Comparison of ENCODE assay signal across 1 cellular context in the genomic region with DNA sequence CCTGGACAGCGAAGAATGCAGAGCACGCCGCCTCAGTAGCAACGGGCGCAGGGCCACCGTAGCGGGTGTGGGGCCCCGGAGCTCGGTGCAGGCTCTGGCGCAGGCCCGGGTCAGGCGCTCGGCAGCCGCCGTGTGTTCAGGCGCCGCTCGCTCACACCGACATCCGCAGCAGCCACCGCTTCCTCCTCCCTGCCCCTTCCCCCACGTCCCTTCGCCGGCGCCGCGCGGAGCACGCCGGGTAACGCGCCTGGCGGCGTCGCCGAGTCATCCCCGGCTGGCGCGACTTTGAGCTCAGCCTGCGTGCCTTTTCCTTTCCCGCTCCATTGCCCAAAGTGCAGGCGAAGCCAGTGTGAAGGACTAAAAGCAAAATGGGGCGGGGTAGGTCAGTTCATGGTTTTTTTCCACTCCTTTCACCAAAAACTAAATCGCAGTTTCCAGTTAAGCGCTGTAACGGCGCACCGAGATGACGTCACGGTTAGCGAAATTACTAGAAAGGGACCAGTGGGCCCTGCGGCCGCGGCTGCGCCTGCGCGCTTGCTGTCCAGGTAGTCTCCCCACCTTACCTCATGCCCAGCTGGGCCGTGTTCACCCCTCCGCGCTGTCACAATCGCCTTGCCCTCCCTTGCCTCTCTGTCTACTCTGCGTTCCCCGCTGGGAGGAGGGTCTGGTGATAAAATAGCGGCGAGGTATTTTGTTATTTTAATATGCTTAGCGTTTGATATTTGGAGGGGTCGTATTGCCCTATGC.
TF ChIP-seq lines count a peak whose summit lies in the region.

Gene UBQLN1, minus strand, starts transcription at position 191 of the 747 bp plus-strand sequence. CDS start 279 bp downstream, outside the sequence.

TF ChIP-seq in K562, 482 proteins besides CTCF, POLR2A, EP300 and RAD21 (continued from another document and continues in another):
- TF ChIP-seq, protein P1, sequence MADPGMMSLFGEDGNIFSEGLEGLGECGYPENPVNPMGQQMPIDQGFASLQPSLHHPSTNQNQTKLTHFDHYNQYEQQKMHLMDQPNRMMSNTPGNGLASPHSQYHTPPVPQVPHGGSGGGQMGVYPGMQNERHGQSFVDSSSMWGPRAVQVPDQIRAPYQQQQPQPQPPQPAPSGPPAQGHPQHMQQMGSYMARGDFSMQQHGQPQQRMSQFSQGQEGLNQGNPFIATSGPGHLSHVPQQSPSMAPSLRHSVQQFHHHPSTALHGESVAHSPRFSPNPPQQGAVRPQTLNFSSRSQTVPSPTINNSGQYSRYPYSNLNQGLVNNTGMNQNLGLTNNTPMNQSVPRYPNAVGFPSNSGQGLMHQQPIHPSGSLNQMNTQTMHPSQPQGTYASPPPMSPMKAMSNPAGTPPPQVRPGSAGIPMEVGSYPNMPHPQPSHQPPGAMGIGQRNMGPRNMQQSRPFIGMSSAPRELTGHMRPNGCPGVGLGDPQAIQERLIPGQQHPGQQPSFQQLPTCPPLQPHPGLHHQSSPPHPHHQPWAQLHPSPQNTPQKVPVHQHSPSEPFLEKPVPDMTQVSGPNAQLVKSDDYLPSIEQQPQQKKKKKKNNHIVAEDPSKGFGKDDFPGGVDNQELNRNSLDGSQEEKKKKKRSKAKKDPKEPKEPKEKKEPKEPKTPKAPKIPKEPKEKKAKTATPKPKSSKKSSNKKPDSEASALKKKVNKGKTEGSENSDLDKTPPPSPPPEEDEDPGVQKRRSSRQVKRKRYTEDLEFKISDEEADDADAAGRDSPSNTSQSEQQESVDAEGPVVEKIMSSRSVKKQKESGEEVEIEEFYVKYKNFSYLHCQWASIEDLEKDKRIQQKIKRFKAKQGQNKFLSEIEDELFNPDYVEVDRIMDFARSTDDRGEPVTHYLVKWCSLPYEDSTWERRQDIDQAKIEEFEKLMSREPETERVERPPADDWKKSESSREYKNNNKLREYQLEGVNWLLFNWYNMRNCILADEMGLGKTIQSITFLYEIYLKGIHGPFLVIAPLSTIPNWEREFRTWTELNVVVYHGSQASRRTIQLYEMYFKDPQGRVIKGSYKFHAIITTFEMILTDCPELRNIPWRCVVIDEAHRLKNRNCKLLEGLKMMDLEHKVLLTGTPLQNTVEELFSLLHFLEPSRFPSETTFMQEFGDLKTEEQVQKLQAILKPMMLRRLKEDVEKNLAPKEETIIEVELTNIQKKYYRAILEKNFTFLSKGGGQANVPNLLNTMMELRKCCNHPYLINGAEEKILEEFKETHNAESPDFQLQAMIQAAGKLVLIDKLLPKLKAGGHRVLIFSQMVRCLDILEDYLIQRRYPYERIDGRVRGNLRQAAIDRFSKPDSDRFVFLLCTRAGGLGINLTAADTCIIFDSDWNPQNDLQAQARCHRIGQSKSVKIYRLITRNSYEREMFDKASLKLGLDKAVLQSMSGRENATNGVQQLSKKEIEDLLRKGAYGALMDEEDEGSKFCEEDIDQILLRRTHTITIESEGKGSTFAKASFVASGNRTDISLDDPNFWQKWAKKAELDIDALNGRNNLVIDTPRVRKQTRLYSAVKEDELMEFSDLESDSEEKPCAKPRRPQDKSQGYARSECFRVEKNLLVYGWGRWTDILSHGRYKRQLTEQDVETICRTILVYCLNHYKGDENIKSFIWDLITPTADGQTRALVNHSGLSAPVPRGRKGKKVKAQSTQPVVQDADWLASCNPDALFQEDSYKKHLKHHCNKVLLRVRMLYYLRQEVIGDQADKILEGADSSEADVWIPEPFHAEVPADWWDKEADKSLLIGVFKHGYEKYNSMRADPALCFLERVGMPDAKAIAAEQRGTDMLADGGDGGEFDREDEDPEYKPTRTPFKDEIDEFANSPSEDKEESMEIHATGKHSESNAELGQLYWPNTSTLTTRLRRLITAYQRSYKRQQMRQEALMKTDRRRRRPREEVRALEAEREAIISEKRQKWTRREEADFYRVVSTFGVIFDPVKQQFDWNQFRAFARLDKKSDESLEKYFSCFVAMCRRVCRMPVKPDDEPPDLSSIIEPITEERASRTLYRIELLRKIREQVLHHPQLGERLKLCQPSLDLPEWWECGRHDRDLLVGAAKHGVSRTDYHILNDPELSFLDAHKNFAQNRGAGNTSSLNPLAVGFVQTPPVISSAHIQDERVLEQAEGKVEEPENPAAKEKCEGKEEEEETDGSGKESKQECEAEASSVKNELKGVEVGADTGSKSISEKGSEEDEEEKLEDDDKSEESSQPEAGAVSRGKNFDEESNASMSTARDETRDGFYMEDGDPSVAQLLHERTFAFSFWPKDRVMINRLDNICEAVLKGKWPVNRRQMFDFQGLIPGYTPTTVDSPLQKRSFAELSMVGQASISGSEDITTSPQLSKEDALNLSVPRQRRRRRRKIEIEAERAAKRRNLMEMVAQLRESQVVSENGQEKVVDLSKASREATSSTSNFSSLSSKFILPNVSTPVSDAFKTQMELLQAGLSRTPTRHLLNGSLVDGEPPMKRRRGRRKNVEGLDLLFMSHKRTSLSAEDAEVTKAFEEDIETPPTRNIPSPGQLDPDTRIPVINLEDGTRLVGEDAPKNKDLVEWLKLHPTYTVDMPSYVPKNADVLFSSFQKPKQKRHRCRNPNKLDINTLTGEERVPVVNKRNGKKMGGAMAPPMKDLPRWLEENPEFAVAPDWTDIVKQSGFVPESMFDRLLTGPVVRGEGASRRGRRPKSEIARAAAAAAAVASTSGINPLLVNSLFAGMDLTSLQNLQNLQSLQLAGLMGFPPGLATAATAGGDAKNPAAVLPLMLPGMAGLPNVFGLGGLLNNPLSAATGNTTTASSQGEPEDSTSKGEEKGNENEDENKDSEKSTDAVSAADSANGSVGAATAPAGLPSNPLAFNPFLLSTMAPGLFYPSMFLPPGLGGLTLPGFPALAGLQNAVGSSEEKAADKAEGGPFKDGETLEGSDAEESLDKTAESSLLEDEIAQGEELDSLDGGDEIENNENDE (IDR thresholded peaks at IDR 0.05; ENCODE audit: low read depth, low read length): no peak
- no peak for TF ChIP-seq MYNN (IDR thresholded peaks at IDR 0.05)
- no peak for TF ChIP-seq MYNN (CRISPR knock-in tag; IDR thresholded peaks at IDR 0.05)
- TF ChIP-seq ZNF41 (CRISPR knock-in tag; conservative IDR thresholded peaks at IDR 0.05): no peak
- peak; percentile 98 for TF ChIP-seq ATF7 (IDR thresholded peaks at IDR 0.05)
- TF ChIP-seq MTA2 (IDR thresholded peaks at IDR 0.05; ENCODE audit: low read depth): no peak
- TF ChIP-seq TAF7 (tag; IDR thresholded peaks at IDR 0.05): no peak
- TF ChIP-seq BMI1 (IDR thresholded peaks at IDR 0.05; ENCODE audit: low read length): no peak
- no peak for TF ChIP-seq ZFP1 (CRISPR knock-in tag; IDR thresholded peaks at IDR 0.05)
- TF ChIP-seq SOX6 (IDR thresholded peaks at IDR 0.05): no peak
- TF ChIP-seq MITF (IDR thresholded peaks at IDR 0.05): no peak
- TF ChIP-seq, protein P2, sequence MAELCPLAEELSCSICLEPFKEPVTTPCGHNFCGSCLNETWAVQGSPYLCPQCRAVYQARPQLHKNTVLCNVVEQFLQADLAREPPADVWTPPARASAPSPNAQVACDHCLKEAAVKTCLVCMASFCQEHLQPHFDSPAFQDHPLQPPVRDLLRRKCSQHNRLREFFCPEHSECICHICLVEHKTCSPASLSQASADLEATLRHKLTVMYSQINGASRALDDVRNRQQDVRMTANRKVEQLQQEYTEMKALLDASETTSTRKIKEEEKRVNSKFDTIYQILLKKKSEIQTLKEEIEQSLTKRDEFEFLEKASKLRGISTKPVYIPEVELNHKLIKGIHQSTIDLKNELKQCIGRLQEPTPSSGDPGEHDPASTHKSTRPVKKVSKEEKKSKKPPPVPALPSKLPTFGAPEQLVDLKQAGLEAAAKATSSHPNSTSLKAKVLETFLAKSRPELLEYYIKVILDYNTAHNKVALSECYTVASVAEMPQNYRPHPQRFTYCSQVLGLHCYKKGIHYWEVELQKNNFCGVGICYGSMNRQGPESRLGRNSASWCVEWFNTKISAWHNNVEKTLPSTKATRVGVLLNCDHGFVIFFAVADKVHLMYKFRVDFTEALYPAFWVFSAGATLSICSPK (IDR thresholded peaks at IDR 0.05; ENCODE audit: borderline replicate concordance): no peak
- TF ChIP-seq SREBF2 (CRISPR knock-in tag; IDR thresholded peaks at IDR 0.05): no peak
- TF ChIP-seq CXXC5 (CRISPR knock-in tag; IDR thresholded peaks at IDR 0.05): peak; percentile 75
- TF ChIP-seq JUN (IDR thresholded peaks at IDR 0.05; ENCODE audit: borderline replicate concordance, low read depth, low read length): peak; percentile 50; the same call in 1 of the 2 replicates
- TF ChIP-seq JUN (CRISPR knock-in tag; IDR thresholded peaks at IDR 0.05; ENCODE audit: borderline replicate concordance): no peak
- TF ChIP-seq, protein P3, sequence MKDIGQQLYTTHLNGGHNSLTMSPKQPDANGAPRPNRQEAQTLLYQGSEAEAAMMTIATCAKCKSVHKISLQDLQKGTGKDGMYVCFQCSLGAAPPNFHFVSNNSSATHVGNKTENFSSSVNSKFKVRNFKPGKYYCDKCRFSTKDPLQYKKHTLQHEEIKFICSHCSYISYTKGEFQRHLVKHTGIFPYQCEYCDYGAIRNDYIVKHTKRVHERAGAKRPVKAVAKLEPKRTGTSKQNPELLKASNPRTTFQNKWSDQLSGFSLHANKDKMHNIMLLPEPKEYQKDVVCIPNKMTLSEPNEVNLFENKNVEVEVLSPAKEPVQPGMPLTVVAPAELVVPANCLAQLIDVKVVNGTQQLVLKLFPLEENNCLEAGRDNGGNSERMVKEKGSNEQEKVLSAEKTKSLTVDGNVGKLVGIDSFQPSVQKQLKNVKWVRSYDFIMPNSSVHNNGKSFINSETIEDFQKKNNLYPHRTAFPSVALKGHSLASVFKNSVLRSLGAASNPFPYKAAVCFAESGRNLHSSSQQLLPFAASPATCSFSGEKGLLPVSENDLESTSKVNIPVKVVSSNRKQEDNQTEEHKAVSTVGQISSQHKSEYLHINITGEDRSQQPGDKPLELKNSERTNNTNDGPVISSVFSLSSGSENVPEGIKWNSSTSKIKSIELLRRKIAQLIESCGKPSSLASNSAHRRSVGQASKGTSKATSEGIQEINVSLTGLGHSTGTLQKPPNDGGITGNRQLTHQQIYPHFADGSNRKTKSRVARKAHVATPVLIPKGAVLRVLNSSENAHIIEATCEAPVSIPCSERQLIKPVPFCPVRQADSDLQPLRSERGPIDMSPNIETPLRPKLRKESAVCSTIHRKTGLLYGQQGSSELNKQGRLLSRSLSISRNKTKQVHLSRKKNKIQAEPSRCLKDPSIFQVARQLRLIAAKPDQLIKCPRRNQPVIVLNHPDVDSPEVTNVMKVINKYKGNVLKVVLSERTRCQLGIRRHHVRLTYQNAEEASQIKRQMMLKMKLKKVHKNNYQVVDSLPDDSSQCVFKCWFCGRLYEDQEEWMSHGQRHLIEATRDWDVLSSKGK (CRISPR knock-in tag; IDR thresholded peaks at IDR 0.05): no peak
- peak; percentile 58 for TF ChIP-seq SP1 (CRISPR knock-in tag; IDR thresholded peaks at IDR 0.05)
- TF ChIP-seq SMC3 (conservative IDR thresholded peaks at IDR 0.05; ENCODE audit: insufficient read depth, low read depth, low read length): no peak
- TF ChIP-seq ZNF253 (CRISPR knock-in tag; conservative IDR thresholded peaks at IDR 0.05): no peak
- TF ChIP-seq, protein P4, sequence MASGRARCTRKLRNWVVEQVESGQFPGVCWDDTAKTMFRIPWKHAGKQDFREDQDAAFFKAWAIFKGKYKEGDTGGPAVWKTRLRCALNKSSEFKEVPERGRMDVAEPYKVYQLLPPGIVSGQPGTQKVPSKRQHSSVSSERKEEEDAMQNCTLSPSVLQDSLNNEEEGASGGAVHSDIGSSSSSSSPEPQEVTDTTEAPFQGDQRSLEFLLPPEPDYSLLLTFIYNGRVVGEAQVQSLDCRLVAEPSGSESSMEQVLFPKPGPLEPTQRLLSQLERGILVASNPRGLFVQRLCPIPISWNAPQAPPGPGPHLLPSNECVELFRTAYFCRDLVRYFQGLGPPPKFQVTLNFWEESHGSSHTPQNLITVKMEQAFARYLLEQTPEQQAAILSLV (tag; IDR thresholded peaks at IDR 0.05): no peak
- TF ChIP-seq, protein P5, sequence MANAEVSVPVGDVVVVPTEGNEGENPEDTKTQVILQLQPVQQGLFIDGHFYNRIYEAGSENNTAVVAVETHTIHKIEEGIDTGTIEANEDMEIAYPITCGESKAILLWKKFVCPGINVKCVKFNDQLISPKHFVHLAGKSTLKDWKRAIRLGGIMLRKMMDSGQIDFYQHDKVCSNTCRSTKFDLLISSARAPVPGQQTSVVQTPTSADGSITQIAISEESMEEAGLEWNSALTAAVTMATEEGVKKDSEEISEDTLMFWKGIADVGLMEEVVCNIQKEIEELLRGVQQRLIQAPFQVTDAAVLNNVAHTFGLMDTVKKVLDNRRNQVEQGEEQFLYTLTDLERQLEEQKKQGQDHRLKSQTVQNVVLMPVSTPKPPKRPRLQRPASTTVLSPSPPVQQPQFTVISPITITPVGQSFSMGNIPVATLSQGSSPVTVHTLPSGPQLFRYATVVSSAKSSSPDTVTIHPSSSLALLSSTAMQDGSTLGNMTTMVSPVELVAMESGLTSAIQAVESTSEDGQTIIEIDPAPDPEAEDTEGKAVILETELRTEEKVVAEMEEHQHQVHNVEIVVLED (CRISPR knock-in tag; IDR thresholded peaks at IDR 0.05): peak; percentile 88
- peak; percentile 33 for TF ChIP-seq FUS (optimal IDR thresholded peaks at IDR 0.05; ENCODE audit: low read depth, low read length)
- TF ChIP-seq SPI1 (IDR thresholded peaks at IDR 0.05; ENCODE audit: borderline replicate concordance, low read depth, low read length): no peak
- TF ChIP-seq HNRNPUL1 (IDR thresholded peaks at IDR 0.05; ENCODE audit: low read length): no peak
- TF ChIP-seq, protein P6, sequence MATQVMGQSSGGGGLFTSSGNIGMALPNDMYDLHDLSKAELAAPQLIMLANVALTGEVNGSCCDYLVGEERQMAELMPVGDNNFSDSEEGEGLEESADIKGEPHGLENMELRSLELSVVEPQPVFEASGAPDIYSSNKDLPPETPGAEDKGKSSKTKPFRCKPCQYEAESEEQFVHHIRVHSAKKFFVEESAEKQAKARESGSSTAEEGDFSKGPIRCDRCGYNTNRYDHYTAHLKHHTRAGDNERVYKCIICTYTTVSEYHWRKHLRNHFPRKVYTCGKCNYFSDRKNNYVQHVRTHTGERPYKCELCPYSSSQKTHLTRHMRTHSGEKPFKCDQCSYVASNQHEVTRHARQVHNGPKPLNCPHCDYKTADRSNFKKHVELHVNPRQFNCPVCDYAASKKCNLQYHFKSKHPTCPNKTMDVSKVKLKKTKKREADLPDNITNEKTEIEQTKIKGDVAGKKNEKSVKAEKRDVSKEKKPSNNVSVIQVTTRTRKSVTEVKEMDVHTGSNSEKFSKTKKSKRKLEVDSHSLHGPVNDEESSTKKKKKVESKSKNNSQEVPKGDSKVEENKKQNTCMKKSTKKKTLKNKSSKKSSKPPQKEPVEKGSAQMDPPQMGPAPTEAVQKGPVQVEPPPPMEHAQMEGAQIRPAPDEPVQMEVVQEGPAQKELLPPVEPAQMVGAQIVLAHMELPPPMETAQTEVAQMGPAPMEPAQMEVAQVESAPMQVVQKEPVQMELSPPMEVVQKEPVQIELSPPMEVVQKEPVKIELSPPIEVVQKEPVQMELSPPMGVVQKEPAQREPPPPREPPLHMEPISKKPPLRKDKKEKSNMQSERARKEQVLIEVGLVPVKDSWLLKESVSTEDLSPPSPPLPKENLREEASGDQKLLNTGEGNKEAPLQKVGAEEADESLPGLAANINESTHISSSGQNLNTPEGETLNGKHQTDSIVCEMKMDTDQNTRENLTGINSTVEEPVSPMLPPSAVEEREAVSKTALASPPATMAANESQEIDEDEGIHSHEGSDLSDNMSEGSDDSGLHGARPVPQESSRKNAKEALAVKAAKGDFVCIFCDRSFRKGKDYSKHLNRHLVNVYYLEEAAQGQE (CRISPR knock-in tag; IDR thresholded peaks at IDR 0.05; ENCODE audit: low read depth): no peak
